8 cellular contexts compared by ENCODE assay signal in genomic region chr13:102774210-102774560, GRCh38. TPM values are rescaled to one million over a fixed set of nuclear protein-coding genes. Genes with fewer than 3 reads are reported as not detected.
DNase-seq lines count a peak whose midpoint lies in the region; ATAC-seq and TF ChIP-seq lines count a peak whose summit lies in the region.

No MANE protein-coding gene starts in this region.

- H3K79me2 ChIP-seq in DND-41 (ENCODE audit: insufficient read depth, low read length), result peaks cover 41% of the 10 kb centered on the region
- H3K79me2 ChIP-seq in trophoblast cell (ENCODE audit: control insufficient read depth, insufficient read depth, low read length, poor library complexity), result peaks cover 4% of the 10 kb centered on the region

- H3K4me3 ChIP-seq in DND-41 (ENCODE audit: low read depth in 1 of 2, low read length in 2 of 2) (peak overlapping the region; percentile 95 to 97; a peak in 3 of 4 replicates), RWPE2 (ENCODE audit: severe bottlenecking) (peak overlapping the region; percentile 64), epithelial cell of proximal tubule (ENCODE audit: low read depth, low read length) (peak overlapping the region; percentile 73), trophoblast cell (ENCODE audit: low read depth, low read length) (no peak overlapping the region)

- H4K91ac ChIP-seq in trophoblast cell (ENCODE audit: low read depth, low read length), result peak overlapping the region; percentile 44

- H3K18ac ChIP-seq in trophoblast cell (ENCODE audit: low read length), result no peak overlapping the region

- no peak overlapping the region for H2BK5ac ChIP-seq in trophoblast cell (ENCODE audit: low read depth, low read length, poor library complexity)

- H3K27ac ChIP-seq in DND-41 (ENCODE audit: low read length) (peak overlapping the region; percentile 95), RWPE2 (ENCODE audit: poor library complexity, severe bottlenecking) (peak overlapping the region; percentile 48), trophoblast cell (ENCODE audit: low read depth, low read length) (no peak overlapping the region)

- H3K79me1 ChIP-seq in trophoblast cell (ENCODE audit: low read length), result peaks cover 10% of the 10 kb centered on the region

- H4K12ac ChIP-seq in trophoblast cell (ENCODE audit: low read depth, low read length), result peak overlapping the region; percentile 65

- no peak overlapping the region for H2BK12ac ChIP-seq in trophoblast cell (ENCODE audit: low read length)

- H2AFZ ChIP-seq in DND-41 (ENCODE audit: low read depth, low read length) (peak overlapping the region; percentile 82), trophoblast cell (ENCODE audit: insufficient read depth, low read length, poor library complexity) (peak overlapping the region; percentile 75)

- DNase-seq in DND-41, result no peak
- DNase-seq in RWPE2 (ENCODE audit: low spot score), result no peak
- DNase-seq in epithelial cell of proximal tubule (ENCODE audit: low read depth), result no peak
- no peak for DNase-seq in trophoblast cell
- DNase-seq in islet precursor cell, result no peak
- no peak for DNase-seq in HK-2 (ENCODE audit: unreplicated experiment)
- no peak for DNase-seq in ACHN
- no peak for DNase-seq in NCI-H1436 (lab: John Stamatoyannopoulos, UW)

- H3K9me3 ChIP-seq in DND-41 (ENCODE audit: insufficient read depth, low read length, severe bottlenecking) (no peaks in the 10 kb centered on the region), RWPE2 (ENCODE audit: severe bottlenecking) (no peaks in the 10 kb centered on the region), trophoblast cell (ENCODE audit: insufficient read depth, low read depth, low read length) (peaks cover 3% of the 10 kb centered on the region)

- no peak overlapping the region for H3K14ac ChIP-seq in trophoblast cell (ENCODE audit: low read length)

- no peaks in the 10 kb centered on the region; the same call in 1 of the 2 replicates for H4K20me1 ChIP-seq in DND-41 (ENCODE audit: insufficient read depth, low read length)

- H3K9ac ChIP-seq in DND-41 (ENCODE audit: low read depth, low read length) (peak overlapping the region; percentile 97), trophoblast cell (ENCODE audit: low read length) (no peak overlapping the region)

- no peak overlapping the region for H3K23ac ChIP-seq in trophoblast cell (ENCODE audit: low read length)

- peak overlapping the region; percentile 84 for H3K4me2 ChIP-seq in DND-41 (ENCODE audit: insufficient read depth, low read length)
- peak overlapping the region; percentile 89 for H3K4me2 ChIP-seq in trophoblast cell (ENCODE audit: low read length)

- no CpG with 5 or more reads among the region's 26 CpGs for WGBS in trophoblast cell (ENCODE audit: extremely low coverage, insufficient coverage, insufficient read length)

- TF ChIP-seq CTCF in DND-41 (IDR thresholded peaks at IDR 0.05; ENCODE audit: borderline replicate concordance, extremely low read depth, low read length, poor library complexity, severe bottlenecking) (no peak), RWPE2 (IDR thresholded peaks at IDR 0.05; ENCODE audit: poor library complexity, severe bottlenecking) (no peak), epithelial cell of proximal tubule (conservative IDR thresholded peaks at IDR 0.05; ENCODE audit: low read depth, low read length) (no peak)

- H2BK120ac ChIP-seq in trophoblast cell (ENCODE audit: insufficient read depth, low read length, poor library complexity), result no peak overlapping the region

- H4K8ac ChIP-seq in trophoblast cell (ENCODE audit: low read depth, low read length), result peak overlapping the region; percentile 98

- peak overlapping the region; percentile 22 for H2AK5ac ChIP-seq in trophoblast cell (ENCODE audit: low read length)

- H3K27me3 ChIP-seq in DND-41 (ENCODE audit: insufficient read depth, low read length, poor library complexity) (no peaks in the 10 kb centered on the region), RWPE2 (ENCODE audit: insufficient read depth, poor library complexity, severe bottlenecking) (no peaks in the 10 kb centered on the region), trophoblast cell (ENCODE audit: insufficient read depth, low read length) (no peaks in the 10 kb centered on the region)

- H3K36me3 ChIP-seq in DND-41 (ENCODE audit: insufficient read depth, low read length) (0 out of 2 replicates have a peak, but pooled peaks cover 10% of the 10 kb centered on the region), RWPE2 (ENCODE audit: low read depth) (0 out of 2 replicates have a peak, but pooled peaks cover 3% of the 10 kb centered on the region), trophoblast cell (ENCODE audit: control insufficient read depth in 1 of 2, insufficient read depth in 2 of 2, low read length in 2 of 2) (no peaks in the 10 kb centered on the region)

- ATAC-seq in DND-41 (ENCODE audit: insufficient read depth, low read depth), result peak; percentile 8
- no peak for ATAC-seq in RWPE2 (ENCODE audit: low read depth)

- in situ Hi-C loops in ACHN (cut with HindIII; ENCODE audit: low pct_ligation_motif_present, low pct_unique_long_range_greater_than_20kb, low sequenced_read_pairs), result no loop called here

- H3K4ac ChIP-seq in trophoblast cell (ENCODE audit: low read depth, low read length), result no peak overlapping the region

- H3K4me1 ChIP-seq in DND-41 (ENCODE audit: insufficient read depth, low read length), result peaks cover 57% of the 10 kb centered on the region
- peaks cover 14% of the 10 kb centered on the region for H3K4me1 ChIP-seq in RWPE2 (ENCODE audit: insufficient read depth, poor library complexity, severe bottlenecking)
- peaks cover 7 to 8% of the 10 kb centered on the region in 2 experiments for H3K4me1 ChIP-seq in trophoblast cell (ENCODE audit: control insufficient read depth in 1 of 2, insufficient read depth in 2 of 2, low read length in 2 of 2)

RNA-seq across cellular contexts. Expression of gene TEX30, which starts 0.6 kb away (rescaled TPM):
- total RNA-seq in epithelial cell of proximal tubule, result 38.7 and 49.3 TPM in 2 replicates
- 40.9 and 46.0 TPM in 2 replicates for polyA plus RNA-seq in trophoblast cell (2013)

RNA-seq across cellular contexts. Expression of gene POGLUT2, which starts 24.6 kb away (rescaled TPM):
- total RNA-seq in epithelial cell of proximal tubule, result 15.4 and 26.6 TPM in 2 replicates
- 19.4 and 19.6 TPM in 2 replicates for polyA plus RNA-seq in trophoblast cell (2013)

RNA-seq across cellular contexts. Expression of gene BIVM, which starts 24.7 kb away (rescaled TPM):
- total RNA-seq in epithelial cell of proximal tubule, result 14.6 and 18.7 TPM in 2 replicates
- 9.5 and 9.7 TPM in 2 replicates for polyA plus RNA-seq in trophoblast cell (2013)
